11 cellular contexts compared by ENCODE assay signal in genomic region chr7:34596887-34597286, GRCh38.
A peak's percentile ranks its signal among the peaks of the same experiment; 100 is the strongest.
DNase-seq lines count a peak whose midpoint lies in the region; ATAC-seq and TF ChIP-seq lines count a peak whose summit lies in the region.
"Had no signal": no experiment of that assay in that cellular context is flagged by ENCODE, and none has a peak within 500 bp of the region (broad histone marks: within the 10 kb centered on the region; RNA-seq: fewer than 3 reads in every experiment).

No MANE protein-coding gene starts in this region.

- H3K9me3 Mint-ChIP-seq in effector memory CD8-positive, alpha-beta T cell, result peaks cover 0 to 2% of the 10 kb centered on the region in 2 donors

- H3K4me1 Mint-ChIP-seq in effector memory CD8-positive, alpha-beta T cell (ENCODE audit: low read depth in 2 of 2), result no peaks in the 10 kb centered on the region
- H3K4me1 Mint-ChIP-seq: CD8-positive, alpha-beta memory T cell; memory B cell had no signal

- no peaks in the 10 kb centered on the region for H3K9me2 ChIP-seq in Loucy (replicated peaks; ENCODE audit: low read depth, low read length)

- no peaks in the 10 kb centered on the region for H3K36me3 Mint-ChIP-seq in effector memory CD8-positive, alpha-beta T cell (ENCODE audit: insufficient read depth)
- H3K36me3 Mint-ChIP-seq: CD8-positive, alpha-beta memory T cell; memory B cell had no signal

- no peaks in the 10 kb centered on the region for H4K20me1 ChIP-seq in Loucy (ENCODE audit: insufficient read depth, low read length, poor library complexity, severe bottlenecking)

- H3K9me3 ChIP-seq in Loucy (ENCODE audit: insufficient read depth, low read depth, low read length) (no peaks in the 10 kb centered on the region), psoas muscle (no peaks in the 10 kb centered on the region)

- no peaks in the 10 kb centered on the region for H3F3A ChIP-seq in Loucy (ENCODE audit: low read depth)

- H3K27ac Mint-ChIP-seq in effector memory CD8-positive, alpha-beta T cell, result no peak overlapping the region
- H3K27ac Mint-ChIP-seq: CD8-positive, alpha-beta memory T cell; memory B cell had no signal

- no peaks in the 10 kb centered on the region for H3K79me2 ChIP-seq in Loucy (ENCODE audit: insufficient read depth, low read length)

- no peak overlapping the region for H3K9ac ChIP-seq in Loucy (ENCODE audit: low read depth, low read length, poor library complexity, severe bottlenecking)

- no peak overlapping the region for H3K4me2 ChIP-seq in Loucy (ENCODE audit: low read depth, low read length, poor library complexity, severe bottlenecking)

- no peak for ATAC-seq in psoas muscle
- no peak for ATAC-seq in GM21717 (IDR thresholded peaks at IDR 0.05; ENCODE audit: unreplicated experiment)
- no peak for ATAC-seq in effector memory CD8-positive, alpha-beta T cell (replicated peaks)
- ATAC-seq: K562 had no signal

- H3K27ac ChIP-seq in psoas muscle, result no peak overlapping the region

- DNase-seq in SIG-M5 treated with dmso at 0.1 percent for 504 hours (lab: John Stamatoyannopoulos, UW; ENCODE audit: unreplicated experiment) (peak; percentile 6), SIG-M5 (lab: John Stamatoyannopoulos, UW) (no peak), astrocyte of the spinal cord (ENCODE audit: low read depth, low spot score) (no peak), psoas muscle (no peak), inferior parietal cortex (ENCODE audit: extremely low spot score) (no peak)
- no peak for DNase-seq in effector memory CD8-positive, alpha-beta T cell
- DNase-seq: CD8-positive, alpha-beta memory T cell had no signal

- H3K27me3 ChIP-seq in Loucy (ENCODE audit: insufficient read depth, low read length, poor library complexity, severe bottlenecking) (no peaks in the 10 kb centered on the region), psoas muscle (ENCODE audit: insufficient read depth in 3 of 3, low read length in 2 of 3) (peaks cover 0 to 3% (median 0%) of the 10 kb centered on the region in 3 donors)

- no peak overlapping the region for H3K4me3 Mint-ChIP-seq in effector memory CD8-positive, alpha-beta T cell
- H3K4me3 Mint-ChIP-seq: CD8-positive, alpha-beta memory T cell; memory B cell had no signal

- H3K4me3 ChIP-seq in Loucy (ENCODE audit: low read length, poor library complexity, severe bottlenecking) (no peak overlapping the region), astrocyte of the spinal cord (ENCODE audit: low read depth, low read length) (no peak overlapping the region), psoas muscle (no peak overlapping the region)
- H3K4me3 ChIP-seq: K562 had no signal

- intact Hi-C loops in psoas muscle (cut with DNase I), result no loop called here

- WGBS in psoas muscle, 3 donors, result 85 to 91% (median 91%) methylated on average over 2 of the region's 2 CpGs

- in situ Hi-C loops in astrocyte of the spinal cord (cut with HindIII; ENCODE audit: low sequenced_read_pairs), result no loop called here

- TF ChIP-seq CTCF in Loucy (conservative IDR thresholded peaks at IDR 0.05; ENCODE audit: low read length) (peak; percentile 70), astrocyte of the spinal cord (IDR thresholded peaks at IDR 0.05; ENCODE audit: low read depth, low read length) (peak; percentile 38), psoas muscle (IDR thresholded peaks at IDR 0.05) (peak; percentile 16)

- peaks cover 0 to 5% of the 10 kb centered on the region in 2 donors for H3K27me3 Mint-ChIP-seq in effector memory CD8-positive, alpha-beta T cell
- H3K27me3 Mint-ChIP-seq: CD8-positive, alpha-beta memory T cell; memory B cell had no signal

- no peak overlapping the region for H2AFZ ChIP-seq in Loucy (ENCODE audit: low read length)

- H3K36me3 ChIP-seq in Loucy (ENCODE audit: insufficient read depth, low read length) (no peaks in the 10 kb centered on the region), psoas muscle (ENCODE audit: insufficient read depth in 1 of 2, low read depth in 1 of 2) (no peaks in the 10 kb centered on the region)

- H3K4me1 ChIP-seq in Loucy (ENCODE audit: insufficient read depth, low read length, poor library complexity, severe bottlenecking) (no peaks in the 10 kb centered on the region), psoas muscle (no peaks in the 10 kb centered on the region)

Comparison
In these comparisons a context has a peak if more than half of its experiments do, and no peak if none do; other contexts are left out.
1. CTCF ChIP-seq: peak in every context shown above with its lines; median percentile 70 in Loucy; 38 in astrocyte of the spinal cord; 16 in psoas muscle.